ENCODE assay signal across 18 cellular contexts in genomic region chr2:189552991-189553404, GRCh38. TPM values are rescaled to one million over a fixed set of nuclear protein-coding genes. Genes with fewer than 3 reads are reported as not detected.
A peak's percentile ranks its signal among the peaks of the same experiment; 100 is the strongest.
DNase-seq lines count a peak whose midpoint lies in the region; ATAC-seq and TF ChIP-seq lines count a peak whose summit lies in the region.
"Had no signal": no experiment of that assay in that cellular context is flagged by ENCODE, and none has a peak within 500 bp of the region (broad histone marks: within the 10 kb centered on the region; RNA-seq: fewer than 3 reads in every experiment).

No MANE protein-coding gene starts in this region.

- no peak overlapping the region for H3K4me2 ChIP-seq in mesenchymal stem cell (ENCODE audit: low read length, poor library complexity, severe bottlenecking)

- no peak overlapping the region for H3K4ac ChIP-seq in mesenchymal stem cell (ENCODE audit: low read depth in 1 of 2, low read length in 2 of 2)

- H3K9me3 ChIP-seq in esophagus muscularis mucosa (no peaks in the 10 kb centered on the region), mesenchymal stem cell (ENCODE audit: control insufficient read depth, low read length) (no peaks in the 10 kb centered on the region)
- H3K9me3 ChIP-seq: gastrocnemius medialis, MG63, SJCRH30 had no signal

- H3K4me3 ChIP-seq in esophagus muscularis mucosa, result no peak overlapping the region
- no peak overlapping the region for H3K4me3 ChIP-seq in mesenchymal stem cell (ENCODE audit: insufficient read depth in 1 of 2, low read depth in 1 of 2, low read length in 2 of 2)
- no peak overlapping the region for H3K4me3 ChIP-seq in urinary bladder (ENCODE audit: low read depth, low read length)
- H3K4me3 ChIP-seq: gastrocnemius medialis, MG63, SJCRH30 had no signal

- TF ChIP-seq POLR2A in esophagus muscularis mucosa (IDR thresholded peaks at IDR 0.05; ENCODE audit: low read depth), result no peak

- H2BK12ac ChIP-seq in mesenchymal stem cell (ENCODE audit: low read length in 2 of 2), result no peak overlapping the region

- H3K4me1 ChIP-seq in esophagus muscularis mucosa (peaks cover 26 to 76% (median 72%) of the 10 kb centered on the region in 4 donors), mesenchymal stem cell (ENCODE audit: control insufficient read depth, insufficient read depth, low read depth, low read length) (peaks cover 1% of the 10 kb centered on the region), urinary bladder (ENCODE audit: insufficient read depth) (no peaks in the 10 kb centered on the region)

- no peak overlapping the region for H3K18ac ChIP-seq in mesenchymal stem cell (ENCODE audit: low read depth in 1 of 2, low read length in 2 of 2)

- 33% methylated on average over 2 of the region's 2 CpGs for WGBS in esophagus muscularis mucosa
- no CpG with 5 or more reads among the region's 2 CpGs for WGBS in mesenchymal stem cell
- 13% methylated on average over 2 of the region's 2 CpGs for WGBS in urinary bladder

- H2AFZ ChIP-seq in mesenchymal stem cell (ENCODE audit: low read depth, low read length), result no peak overlapping the region

- no peak overlapping the region for H3K14ac ChIP-seq in mesenchymal stem cell (ENCODE audit: low read length in 2 of 2)

- H4K8ac ChIP-seq in mesenchymal stem cell (ENCODE audit: low read length), result no peak overlapping the region

- ATAC-seq in Right ventricle myocardium superior (ENCODE audit: poor library complexity), result peak; percentile 6
- no peak for ATAC-seq in Right ventricle myocardium inferior
- ATAC-seq: CD8-positive, alpha-beta T cell; gastrocnemius medialis had no signal

- TF ChIP-seq EP300 in esophagus muscularis mucosa (IDR thresholded peaks at IDR 0.05), result no peak

- H3K9ac ChIP-seq in mesenchymal stem cell (ENCODE audit: low read length), result peak overlapping the region; percentile 53

- intact Hi-C loops in Right ventricle myocardium superior (cut with DNase I), result no loop called here
- intact Hi-C loops in Right ventricle myocardium inferior (cut with DNase I), result no loop called here
- intact Hi-C loops in esophagus muscularis mucosa (cut with DNase I), result no loop called here

- H4K91ac ChIP-seq in mesenchymal stem cell (ENCODE audit: low read length), result no peak overlapping the region

- no peak overlapping the region for H2BK120ac ChIP-seq in mesenchymal stem cell (ENCODE audit: low read depth, low read length)

- DNase-seq in Right ventricle myocardium superior (no peak), Right ventricle myocardium inferior (ENCODE audit: missing footprints) (no peak), esophagus muscularis mucosa (ENCODE audit: extremely low spot score) (no peak), mesenchymal stem cell (no peak), NCI-H510A (lab: John Stamatoyannopoulos, UW) (no peak), middle frontal gyrus (ENCODE audit: extremely low spot score, low spot score) (no peak)
- DNase-seq in stimulated activated CD4-positive, alpha-beta T cell treated with anti-CD3 and anti-CD28 coated beads, Interleukin-15, amount 100 ng/mL, for 24 hours, result no peak
- DNase-seq: 8988T; activated CD4-positive, alpha-beta T cell treated with anti-CD3 and anti-CD28 coated beads, Interleukin-2, amount 50 U/mL, for 4 hours; anterior cingulate cortex; CD8-positive, alpha-beta T cell; gastrocnemius medialis; immature natural killer cell; MG63; NCI-H2171; stimulated activated CD4-positive, alpha-beta T cell treated with anti-CD3 and anti-CD28 coated beads, Interleukin-1b, Interleukin-23, amount 100 ng/mL, for 48 hours had no signal

- TF ChIP-seq CTCF in esophagus muscularis mucosa (IDR thresholded peaks at IDR 0.05), result no peak

- no peak overlapping the region for H2AK5ac ChIP-seq in mesenchymal stem cell (ENCODE audit: low read length, severe bottlenecking)

- H3K27ac ChIP-seq in esophagus muscularis mucosa (replicated peaks in 1 of 4) (peak overlapping the region; percentile 15 to 53 (median 46)), mesenchymal stem cell (ENCODE audit: low read length, poor library complexity, severe bottlenecking) (no peak overlapping the region), urinary bladder (ENCODE audit: low read depth) (peak overlapping the region; percentile 38)
- H3K27ac ChIP-seq: SJCRH30 had no signal

- no peaks in the 10 kb centered on the region for H3K79me1 ChIP-seq in mesenchymal stem cell (replicated peaks; ENCODE audit: low read length, poor library complexity, severe bottlenecking)

- H3K27me3 ChIP-seq in esophagus muscularis mucosa (no peaks in the 10 kb centered on the region), mesenchymal stem cell (ENCODE audit: control insufficient read depth in 1 of 2, insufficient read depth in 1 of 2, low read length in 2 of 2) (no peaks in the 10 kb centered on the region)
- H3K27me3 ChIP-seq: gastrocnemius medialis, MG63, SJCRH30 had no signal

- H3K36me3 ChIP-seq in esophagus muscularis mucosa (no peaks in the 10 kb centered on the region), mesenchymal stem cell (ENCODE audit: control insufficient read depth in 1 of 2, insufficient read depth in 2 of 2, low read depth in 1 of 2, low read length in 2 of 2) (no peaks in the 10 kb centered on the region), urinary bladder (ENCODE audit: insufficient read depth) (no peaks in the 10 kb centered on the region)
- H3K36me3 ChIP-seq: MG63, SJCRH30 had no signal

- H3K23ac ChIP-seq in mesenchymal stem cell (ENCODE audit: low read length in 2 of 2), result no peak overlapping the region

- no peak overlapping the region for H2BK15ac ChIP-seq in mesenchymal stem cell (ENCODE audit: low read depth, poor library complexity, severe bottlenecking)

- H2BK5ac ChIP-seq in mesenchymal stem cell (ENCODE audit: low read depth, low read length, poor library complexity, severe bottlenecking), result no peak overlapping the region

RNA-seq across cellular contexts. Expression of gene SLC40A1, which starts 27.6 kb away (rescaled TPM):
- total RNA-seq in Right ventricle myocardium superior (48.2 TPM), Right ventricle myocardium inferior (51.0 TPM), esophagus muscularis mucosa (10 to 100 TPM; 35.3 to 80.9 (median 40.8) TPM), urinary bladder (151 TPM)
- 7.2 TPM for polyA plus RNA-seq in mesenchymal stem cell (2013, experiment 1 of 2)
- polyA plus RNA-seq in mesenchymal stem cell (2013, experiment 2 of 2), result 8.0 TPM
- 33.5 TPM for polyA plus RNA-seq in urinary bladder
